25 cellular contexts compared by ENCODE assay signal in genomic region chr12:121260091-121260490, GRCh38.
"Had no signal": no experiment of that assay in that cellular context is flagged by ENCODE, and none has a peak within 500 bp of the region (broad histone marks: within the 10 kb centered on the region; RNA-seq: fewer than 3 reads in every experiment).

No MANE protein-coding gene starts in this region.

- H3K27me3 Mint-ChIP-seq: memory B cell; progenitor cell of endocrine pancreas; stimulated activated naive CD8-positive, alpha-beta T cell treated with anti-CD3 and anti-CD28 coated beads, Interleukin-15, amount 100 ng/mL, for 72 hours; type B pancreatic cell had no signal

- H3K9me3 Mint-ChIP-seq: memory B cell; natural killer cell; stimulated activated naive CD8-positive, alpha-beta T cell treated with anti-CD3 and anti-CD28 coated beads, Interleukin-15, amount 100 ng/mL, for 72 hours; type B pancreatic cell had no signal

- H3K27ac Mint-ChIP-seq: memory B cell, progenitor cell of endocrine pancreas, type B pancreatic cell had no signal

- ATAC-seq: esophagus mucosa; gastroesophageal sphincter; heart left ventricle; left colon; lower lobe of right lung; natural killer cell; right lobe of liver; stimulated activated naive CD8-positive, alpha-beta T cell treated with anti-CD3 and anti-CD28 coated beads, Interleukin-15, amount 100 ng/mL, for 72 hours had no signal

- H3K79me2 ChIP-seq: parathyroid adenoma had no signal

- H3K9me3 ChIP-seq: gastroesophageal sphincter, heart left ventricle, left ventricle myocardium inferior, lower lobe of right lung, right lobe of liver, suprapubic skin, tibial artery had no signal

- H3K27me3 ChIP-seq: dorsolateral prefrontal cortex, gastroesophageal sphincter, heart left ventricle, right lobe of liver, suprapubic skin, tibial artery had no signal

- DNase-seq: effector CD4-positive, alpha-beta T cell; foreskin fibroblast; heart left ventricle; hippocampal formation; kidney glomerular epithelial cell; left colon; left ventricle myocardium inferior; lower lobe of right lung; natural killer cell; right lobe of liver; small intestine; stimulated activated CD4-positive, alpha-beta T cell treated with anti-CD3 and anti-CD28 coated beads, Interleukin-15, amount 100 ng/mL, for 24 hours; stimulated activated CD4-positive, alpha-beta T cell treated with anti-CD3 and anti-CD28 coated beads, Interleukin-2, amount 100 ng/mL, for 48 hours; stimulated activated naive CD4-positive, alpha-beta T cell; stimulated activated naive CD8-positive, alpha-beta T cell treated with anti-CD3 and anti-CD28 coated beads, Interleukin-15, amount 100 ng/mL, for 72 hours; tibial artery had no signal

- H3K4me1 Mint-ChIP-seq: memory B cell; natural killer cell; stimulated activated naive CD8-positive, alpha-beta T cell treated with anti-CD3 and anti-CD28 coated beads, Interleukin-15, amount 100 ng/mL, for 72 hours had no signal

- H3K4me1 ChIP-seq: gastroesophageal sphincter, heart left ventricle, left ventricle myocardium inferior, lower lobe of right lung, parathyroid adenoma, right lobe of liver, suprapubic skin, tibial artery had no signal

- H2AFZ ChIP-seq: parathyroid adenoma had no signal

- H3K9ac ChIP-seq: parathyroid adenoma had no signal

- H3K27ac ChIP-seq: epithelial cell of prostate, gastroesophageal sphincter, heart left ventricle, left ventricle myocardium inferior, lower lobe of right lung, parathyroid adenoma, right lobe of liver, suprapubic skin, tibial artery had no signal

- H3K4me3 ChIP-seq: dorsolateral prefrontal cortex, gastroesophageal sphincter, heart left ventricle, left ventricle myocardium inferior, lower lobe of right lung, right lobe of liver, suprapubic skin, tibial artery had no signal

- H3K4me3 Mint-ChIP-seq: memory B cell; natural killer cell; stimulated activated naive CD8-positive, alpha-beta T cell treated with anti-CD3 and anti-CD28 coated beads, Interleukin-15, amount 100 ng/mL, for 72 hours; type B pancreatic cell had no signal
